8 cellular contexts compared by ENCODE assay signal in the genomic region with DNA sequence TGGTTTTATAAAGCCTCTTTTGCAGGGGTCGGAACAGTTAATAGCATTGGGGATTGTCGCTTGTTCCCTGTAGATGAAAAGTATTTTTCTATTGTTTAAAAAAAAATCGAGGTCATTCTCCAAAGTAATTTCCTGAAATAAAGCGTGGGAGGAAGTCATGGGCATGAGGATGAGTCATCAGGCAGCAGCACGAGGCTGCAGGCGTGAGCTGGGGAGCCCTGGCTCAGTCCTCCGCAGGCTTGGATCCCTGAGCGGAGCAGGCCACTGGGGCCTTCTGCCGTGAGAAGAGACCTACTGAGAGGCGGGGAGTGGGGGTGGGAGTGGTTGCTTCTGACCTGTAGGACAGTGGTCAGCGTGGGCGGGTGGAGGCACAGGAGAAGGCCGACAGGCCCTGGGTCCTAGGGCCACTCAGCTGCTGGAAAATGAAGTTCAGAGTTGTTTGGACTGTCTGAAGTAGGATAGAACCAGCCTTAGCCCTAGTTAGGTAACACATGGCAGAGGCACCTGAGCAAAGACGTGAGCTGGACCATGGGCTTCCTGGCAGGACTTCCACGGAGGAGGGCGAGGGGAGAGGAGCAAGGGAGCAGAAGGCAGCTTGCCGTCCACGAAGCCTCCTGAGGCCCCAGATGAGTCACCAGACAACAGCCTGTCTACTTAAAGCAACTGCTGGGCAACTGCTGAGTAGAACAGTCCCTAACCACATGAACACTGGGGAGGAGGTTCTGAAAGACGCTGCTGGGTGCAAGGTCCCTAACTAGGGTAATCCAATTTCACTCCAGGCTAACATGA. TPM values are rescaled to one million over a fixed set of nuclear protein-coding genes. Genes with fewer than 3 reads are reported as not detected.
A peak's percentile ranks its signal among the peaks of the same experiment; 100 is the strongest.
DNase-seq lines count a peak whose midpoint lies in the region; ATAC-seq, FAIRE-seq and TF ChIP-seq lines count a peak whose summit lies in the region.

No MANE protein-coding gene starts in this region.

- H3K4me3 Mint-ChIP-seq in WTC11 (no peak overlapping the region), mesothelial cell of epicardium (no peak overlapping the region)

- no peaks in the 10 kb centered on the region for H3K36me3 ChIP-seq in H1 (ENCODE audit: control insufficient read depth in 2 of 4, insufficient read depth in 4 of 4, low read length in 3 of 4)
- no peaks in the 10 kb centered on the region for H3K36me3 ChIP-seq in suprapubic skin

- H3K4ac ChIP-seq in H1 (replicated peaks; ENCODE audit: insufficient read length, low read depth, low read length): no peak overlapping the region

- POLR2A ChIA-PET in WTC11 (lab: Charles Lee) (interaction anchor here (0.6 kb wide), 1 partner anchor 1105 kb away, joined by 3 read pairs; no protein-coding TSS in a partner anchor), H1 (lab: Charles Lee; ENCODE audit: partially characterized antibody) (interaction anchor here (0.8 to 2.8 kb wide), 6 partner anchors 9 to 57 kb away, joined by 3 to 9 read pairs (median 4); a partner anchor contains a TSS)

- H2AK5ac ChIP-seq in H1 (ENCODE audit: low read depth, low read length): no peak overlapping the region

- no peak for TF ChIP-seq CTCF in WTC11 (IDR thresholded peaks at IDR 0.05)
- TF ChIP-seq CTCF in H1 (IDR thresholded peaks at IDR 0.05; ENCODE audit: control extremely low read depth in 1 of 3, insufficient read depth in 1 of 3, low read depth in 1 of 3, low read length in 3 of 3): no peak
- no peak for TF ChIP-seq CTCF in mesothelial cell of epicardium (IDR thresholded peaks at IDR 0.05; ENCODE audit: unreplicated experiment)
- no peak for TF ChIP-seq CTCF in suprapubic skin (IDR thresholded peaks at IDR 0.05)

- peak overlapping the region; percentile 32 for H3K56ac ChIP-seq in H1 (replicated peaks; ENCODE audit: insufficient read length, low read depth, low read length)

- TF ChIP-seq POLR2A in H1 (IDR thresholded peaks at IDR 0.05; ENCODE audit: control extremely low read depth in 1 of 2, low read depth in 2 of 2, low read length in 2 of 2): no peak
- peak in 1 of 2 donors; percentile 83 for TF ChIP-seq POLR2A in suprapubic skin (IDR thresholded peaks at IDR 0.05)

- H3K27ac ChIP-seq in H1 (ENCODE audit: low read depth, low read length) (no peak overlapping the region), suprapubic skin (peak overlapping the region; percentile 96)

- no peaks in the 10 kb centered on the region for H3K36me3 Mint-ChIP-seq in WTC11
- peaks cover 7% of the 10 kb centered on the region for H3K36me3 Mint-ChIP-seq in mesothelial cell of epicardium

- FAIRE-seq in H1 (lab: Jason Lieb, UNC): no peak

- no peak overlapping the region for H3K23ac ChIP-seq in H1 (ENCODE audit: insufficient read length)

- no peaks in the 10 kb centered on the region for H3K23me2 ChIP-seq in H1 (ENCODE audit: low read depth, low read length)

- H2BK120ac ChIP-seq in H1 (replicated peaks; ENCODE audit: low read depth, low read length): no peak overlapping the region

- H3K4me1 ChIP-seq in H1 (replicated peaks in 1 of 4; ENCODE audit: control insufficient read depth in 3 of 4, insufficient read depth in 4 of 4, low read length in 3 of 4) (peaks cover 8 to 21% (median 16%) of the 10 kb centered on the region in 4 experiments; a peak in 6 of 7 replicates), suprapubic skin (peaks cover 75% of the 10 kb centered on the region)

- no peaks in the 10 kb centered on the region for H3K79me2 ChIP-seq in H1 (ENCODE audit: control insufficient read depth in 1 of 2, insufficient read depth in 2 of 2, low read length in 2 of 2)

- no peaks in the 10 kb centered on the region for H4K20me1 ChIP-seq in H1 (replicated peaks in 1 of 2; ENCODE audit: control insufficient read depth in 1 of 2, insufficient read depth in 2 of 2, low read length in 2 of 2)

- H3K27me3 Mint-ChIP-seq in WTC11 (ENCODE audit: low read depth) (no peaks in the 10 kb centered on the region), mesothelial cell of epicardium (ENCODE audit: low read depth) (no peaks in the 10 kb centered on the region)

- no peaks in the 10 kb centered on the region for H3K79me1 ChIP-seq in H1 (ENCODE audit: low read depth, low read length)

- H2BK20ac ChIP-seq in H1 (ENCODE audit: low read length): peak overlapping the region; percentile 77; the same call in 1 of the 2 replicates

- H4K8ac ChIP-seq in H1 (ENCODE audit: extremely low read depth, insufficient read depth, low read length): no peak overlapping the region

- H3K27ac Mint-ChIP-seq in WTC11 (no peak overlapping the region), mesothelial cell of epicardium (peak overlapping the region; percentile 87)

- H2BK12ac ChIP-seq in H1 (ENCODE audit: low read depth, low read length): peak overlapping the region; percentile 94; the same call in 1 of the 2 replicates

- 0 out of 2 replicates have a peak overlapping the region, but pooled peaks have one; percentile 92 for H2BK15ac ChIP-seq in H1 (ENCODE audit: low read length)

- H3K4me1 Mint-ChIP-seq in WTC11: peaks cover 24% of the 10 kb centered on the region
- peaks cover 19% of the 10 kb centered on the region for H3K4me1 Mint-ChIP-seq in mesothelial cell of epicardium

- H3K14ac ChIP-seq in H1 (ENCODE audit: insufficient read length): no peak overlapping the region

- H3K4me3 ChIP-seq in H1 (ENCODE audit: extremely low read depth in 1 of 4, insufficient read depth in 2 of 4, low read depth in 3 of 4, low read length in 4 of 4) (no peak overlapping the region), suprapubic skin (no peak overlapping the region)

- H4K5ac ChIP-seq in H1 (ENCODE audit: insufficient read length, low read depth, low read length): no peak overlapping the region

- ATAC-seq in WTC11: peak; percentile 49
- ATAC-seq in GM19023 (IDR thresholded peaks at IDR 0.05; ENCODE audit: unreplicated experiment): no peak

- peak; percentile 62 for DNase-seq in ELF-1 (ENCODE audit: low read depth, low spot score)
- DNase-seq in HPDE6-E6E7 (ENCODE audit: extremely low spot score): peak; percentile 98
- peak; percentile 23 for DNase-seq in WTC11 (ENCODE audit: low spot score)
- DNase-seq in H1 (ENCODE audit: low read depth in 1 of 2, low spot score in 2 of 2): no peak
- DNase-seq in mesothelial cell of epicardium (ENCODE audit: low spot score in 2 of 2, unreplicated experiment in 2 of 2): no peak
- DNase-seq in suprapubic skin (ENCODE audit: low spot score in 2 of 2): peak; percentile 93 to 94
- DNase-seq in NCI-H510A treated with DMSO at 0.1 percent for 48 hours (lab: John Stamatoyannopoulos, UW): no peak

- TF ChIP-seq EP300 in H1 (IDR thresholded peaks at IDR 0.05; ENCODE audit: borderline replicate concordance in 1 of 2, low read depth in 2 of 2, low read length in 2 of 2): no peak
- TF ChIP-seq EP300 in suprapubic skin (IDR thresholded peaks at IDR 0.05): no peak

- H3K9me3 ChIP-seq in H1 (ENCODE audit: insufficient read depth in 2 of 2, low read depth in 1 of 2, low read length in 1 of 2) (no peaks in the 10 kb centered on the region), suprapubic skin (no peaks in the 10 kb centered on the region)

- H2AFZ ChIP-seq in H1 (ENCODE audit: low read length): peak overlapping the region; percentile 4

- WGBS in H1 (ENCODE audit: extremely low coverage in 1 of 2, insufficient coverage in 1 of 2, insufficient read length in 1 of 2, insufficient replicate concordance in 2 of 2, low coverage in 1 of 2, low lambda C conversion rate in 2 of 2, missing lambda C conversion rate in 1 of 2), 2 experiments: 67% methylated on average over 19 of the region's 19 CpGs; no CpG with 5 or more reads in 1 of the 2 experiments
- 5% methylated on average over 17 of the region's 19 CpGs for WGBS in suprapubic skin

- no peak for TF ChIP-seq RAD21 in H1 (IDR thresholded peaks at IDR 0.05 in 1 of 2, conservative IDR thresholded peaks at IDR 0.05 in 1 of 2; ENCODE audit: low read depth in 2 of 2, low read length in 2 of 2)

- no peaks in the 10 kb centered on the region for H3K9me3 Mint-ChIP-seq in WTC11
- peaks cover 8% of the 10 kb centered on the region for H3K9me3 Mint-ChIP-seq in mesothelial cell of epicardium

- H3K27me3 ChIP-seq in H1 (replicated peaks in 1 of 4; ENCODE audit: control insufficient read depth in 3 of 4, extremely low read depth in 1 of 4, insufficient read depth in 3 of 4, low read length in 3 of 4): no peaks in the 10 kb centered on the region
- no peaks in the 10 kb centered on the region for H3K27me3 ChIP-seq in suprapubic skin

- H3K4me2 ChIP-seq in H1 (ENCODE audit: insufficient read depth in 1 of 2, low read depth in 2 of 2, low read length in 2 of 2): no peak overlapping the region

- CTCF ChIA-PET in WTC11 (lab: Charles Lee): interaction anchor here (0.6 to 0.7 kb wide), 2 partner anchors 18 to 30 kb away, joined by 3 to 7 read pairs; no protein-coding TSS in a partner anchor
- CTCF ChIA-PET in H1 (lab: Charles Lee; ENCODE audit: partially characterized antibody): interaction anchor here (1.0 to 1.8 kb wide), 3 partner anchors 10 to 30 kb away, joined by 3 to 6 read pairs (median 4); no protein-coding TSS in a partner anchor

- H4K91ac ChIP-seq in H1 (replicated peaks; ENCODE audit: insufficient read length, low read length): no peak overlapping the region

- peak overlapping the region; percentile 48; the same call in 1 of the 2 replicates for H3K18ac ChIP-seq in H1 (ENCODE audit: extremely low read depth, low read length)

- H3K9ac ChIP-seq in H1 (replicated peaks in 1 of 4; ENCODE audit: extremely low read depth in 1 of 4, low read depth in 3 of 4, low read length in 3 of 4): no peak overlapping the region

- H2BK5ac ChIP-seq in H1 (ENCODE audit: low read depth, low read length): 0 out of 2 replicates have a peak overlapping the region, but pooled peaks have one; percentile 8

RNA-seq across cellular contexts. Expression of a gene that starts 21.1 kb away (rescaled TPM):
- total RNA-seq in WTC11 (2021): 5.8 to 6.7 TPM (median 6.5 TPM) in 3 replicates
- total RNA-seq in H1 (2021; fragmentation: NEBNext Ultra II Directional; extraction: Animal tissue kit (Norgen Biotek cat#: 25700)): 8.8 and 9.7 TPM in 2 replicates
- 12.8 and 14.5 TPM in 2 replicates for polyA plus RNA-seq in H1 (2011; rRNA removed)
- 9.1 TPM for polyA plus RNA-seq in H1 (2011; cell fraction: cytosol; rRNA removed)
- 8.5 TPM for polyA plus RNA-seq in H1 (2011; cell fraction: nucleus; rRNA removed)
- polyA plus RNA-seq in H1 (2012, experiment 1 of 2): 7.0 to 9.3 TPM (median 8.1 TPM) in 4 replicates
- polyA plus RNA-seq in H1 (2012, experiment 2 of 2): 13.8 TPM
- 9.8 TPM for polyA plus RNA-seq in H1 (2013, experiment 1 of 2)
- 8.3 TPM for polyA plus RNA-seq in H1 (2013, experiment 2 of 2)
- 2.7 and 2.9 TPM in 2 replicates for polyA minus RNA-seq in H1 (2011; rRNA and poly(A)+ RNA removed)
- 5.5 TPM for polyA minus RNA-seq in H1 (2011; cell fraction: cytosol; rRNA and poly(A)+ RNA removed)
- polyA minus RNA-seq in H1 (2011; cell fraction: nucleus; rRNA and poly(A)+ RNA removed): 5.4 TPM
- 17.1 to 19.4 TPM (median 19.2 TPM) in 3 replicates for total RNA-seq in mesothelial cell of epicardium
- total RNA-seq in suprapubic skin: 100 to 1,000 TPM; 448 to 713 (median 594) TPM

RNA-seq across cellular contexts. Expression of a gene that starts 56.5 kb away (rescaled TPM):
- total RNA-seq in WTC11 (2021) (97.9 to 107 TPM (median 107 TPM) in 3 replicates), mesothelial cell of epicardium (116 to 120 TPM (median 119 TPM) in 3 replicates), suprapubic skin (10 to 100 TPM; 40.3 to 95.5 (median 59.7) TPM)
- 111 and 113 TPM in 2 replicates for total RNA-seq in H1 (2021; fragmentation: NEBNext Ultra II Directional; extraction: Animal tissue kit (Norgen Biotek cat#: 25700))
- polyA plus RNA-seq in H1 (2011; rRNA removed): 228 and 309 TPM in 2 replicates
- 95.1 TPM for polyA plus RNA-seq in H1 (2011; cell fraction: cytosol; rRNA removed)
- 151 TPM for polyA plus RNA-seq in H1 (2011; cell fraction: nucleus; rRNA removed)
- polyA plus RNA-seq in H1 (2012, experiment 1 of 2): 66.1 to 116 TPM (median 90.5 TPM) in 4 replicates
- polyA plus RNA-seq in H1 (2012, experiment 2 of 2): 51.3 TPM
- polyA plus RNA-seq in H1 (2013, experiment 1 of 2): 92.2 TPM
- 91.9 TPM for polyA plus RNA-seq in H1 (2013, experiment 2 of 2)
- polyA minus RNA-seq in H1 (2011; rRNA and poly(A)+ RNA removed): 222 and 325 TPM in 2 replicates
- polyA minus RNA-seq in H1 (2011; cell fraction: cytosol; rRNA and poly(A)+ RNA removed): 217 TPM
- polyA minus RNA-seq in H1 (2011; cell fraction: nucleus; rRNA and poly(A)+ RNA removed): 69.1 TPM

Comparison
In these comparisons a context has a peak if more than half of its experiments do, and no peak if none do; other contexts are left out.
1. DNase-seq: peak in ELF-1 (single experiment), HPDE6-E6E7 (single experiment), WTC11 (single experiment) and suprapubic skin (2 of 2); none in H1 (0 of 2), mesothelial cell of epicardium (0 of 2) and NCI-H510A treated with DMSO at 0.1 percent for 48 hours (single experiment).
2. RNA of a gene that starts 21.1 kb away (total RNA-seq): 448 to 713 TPM in suprapubic skin; 17.1 to 19.4 TPM in mesothelial cell of epicardium, 8.8 to 9.7 TPM in H1 and 5.8 to 6.7 TPM in WTC11; every median in the first group is over 10 times any median in the second.